19 cellular contexts compared by ENCODE assay signal in genomic region chr11:26847459-26847858, GRCh38.
DNase-seq lines count a peak whose midpoint lies in the region; ATAC-seq and TF ChIP-seq lines count a peak whose summit lies in the region.
"Had no signal": no experiment of that assay in that cellular context is flagged by ENCODE, and none has a peak within 500 bp of the region (broad histone marks: within the 10 kb centered on the region; RNA-seq: fewer than 3 reads in every experiment).

No MANE protein-coding gene starts in this region.

- no peak for TF ChIP-seq CTCF in coronary artery (IDR thresholded peaks at IDR 0.05)
- TF ChIP-seq CTCF in right atrium auricular region (IDR thresholded peaks at IDR 0.05) = no peak

- DNase-seq in GM04504 (ENCODE audit: low read depth) (peak; percentile 38), coronary artery (ENCODE audit: low spot score) (peak; percentile 78), right atrium auricular region (ENCODE audit: low spot score) (peak; percentile 74), stromal cell of bone marrow (ENCODE audit: low read depth) (peak; percentile 72), GF-D8 (lab: John Stamatoyannopoulos, UW) (no peak)
- no peak for DNase-seq in stimulated activated naive CD4-positive, alpha-beta T cell treated with Interleukin-2 at 50 U/mL for 16 hours (lab: John Stamatoyannopoulos, UW)
- DNase-seq: activated B cell treated with CpG ODN at 0.5 μM for 24 hours; activated effector memory CD4-positive, alpha-beta T cell treated with Interleukin-2 at 50 U/mL for 16 hours; amygdala; Karpas-422; NCI-H1436; NCI-H226; NK-92 treated with Interleukin-12 subunit alpha and Interleukin-12 subunit beta, amount 100 ng/mL, for 24 hours; right lobe of liver; SHP77; stimulated activated CD4-positive, alpha-beta T cell treated with anti-CD3 and anti-CD28 coated beads, Interleukin-4, amount 100 ng/mL, for 4 hours; T-helper 17 cell had no signal

- no peaks in the 10 kb centered on the region for H3K27me3 ChIP-seq in right atrium auricular region
- H3K27me3 ChIP-seq: right lobe of liver had no signal

- ATAC-seq in GM19395 (IDR thresholded peaks at IDR 0.05; ENCODE audit: unreplicated experiment) = no peak
- no peak for ATAC-seq in GM19023 (IDR thresholded peaks at IDR 0.05; ENCODE audit: unreplicated experiment)
- ATAC-seq: right lobe of liver, T-helper 17 cell had no signal

- H3K36me3 ChIP-seq in right atrium auricular region = no peaks in the 10 kb centered on the region
- H3K36me3 ChIP-seq: right lobe of liver had no signal

- H3K27ac ChIP-seq in coronary artery = peak overlapping the region; percentile 73 to 88
- peak overlapping the region; percentile 44 to 74 for H3K27ac ChIP-seq in right atrium auricular region
- H3K27ac ChIP-seq: right lobe of liver had no signal

- no peak overlapping the region for H3K4me3 ChIP-seq in coronary artery
- no peak overlapping the region for H3K4me3 ChIP-seq in right atrium auricular region
- H3K4me3 ChIP-seq: right lobe of liver had no signal

- H3K4me1 ChIP-seq in right atrium auricular region = peaks cover 0 to 10% of the 10 kb centered on the region in 2 donors
- H3K4me1 ChIP-seq: right lobe of liver had no signal

- H3K9me3 ChIP-seq in right atrium auricular region = no peaks in the 10 kb centered on the region
- H3K9me3 ChIP-seq: right lobe of liver had no signal

Comparison
In these comparisons a context has a peak if more than half of its experiments do, and no peak if none do; other contexts are left out.
1. DNase-seq: peak in GM04504 (single experiment), coronary artery (single experiment), right atrium auricular region (single experiment) and stromal cell of bone marrow (single experiment); none in stimulated activated naive CD4-positive, alpha-beta T cell treated with Interleukin-2 at 50 U/mL for 16 hours (single experiment) and GF-D8 (single experiment).